7 cellular contexts compared by ENCODE assay signal in genomic region chr6:111848262-111848661, GRCh38.
"Had no signal": no experiment of that assay in that cellular context is flagged by ENCODE, and none has a peak within 500 bp of the region (broad histone marks: within the 10 kb centered on the region; RNA-seq: fewer than 3 reads in every experiment).

No MANE protein-coding gene starts in this region.

- H3K27me3 ChIP-seq: gastroesophageal sphincter, pancreas had no signal

- H3K27me3 Mint-ChIP-seq: stimulated activated memory B cell treated with anti-CD40 and anti-IgM and Interleukin-4, amounts not matched to agents 10 μg/mL and 1 μg/mL and 100 μg/mL, for 72 hours had no signal

- H3K36me3 ChIP-seq: gastroesophageal sphincter, pancreas had no signal

- H3K27ac ChIP-seq: gastroesophageal sphincter, pancreas had no signal

- H3K9me3 ChIP-seq: gastroesophageal sphincter, pancreas had no signal

- H3K9me3 Mint-ChIP-seq: activated naive CD4-positive, alpha-beta T cell treated with anti-CD3 and anti-CD28 coated beads, Interleukin-2, amount 50 U/mL, for 72 hours; stimulated activated memory B cell treated with anti-CD40 and anti-IgM and Interleukin-4, amounts not matched to agents 10 μg/mL and 1 μg/mL and 100 μg/mL, for 72 hours had no signal

- H3K4me3 ChIP-seq: gastroesophageal sphincter, pancreas had no signal

- ATAC-seq: activated naive CD4-positive, alpha-beta T cell treated with anti-CD3 and anti-CD28 coated beads, Interleukin-2, amount 50 U/mL, for 72 hours; gastroesophageal sphincter; pancreas; stimulated activated memory B cell treated with anti-CD40 and anti-IgM and Interleukin-4, amounts not matched to agents 10 μg/mL and 1 μg/mL and 100 μg/mL, for 72 hours had no signal

- H3K4me3 Mint-ChIP-seq: stimulated activated memory B cell treated with anti-CD40 and anti-IgM and Interleukin-4, amounts not matched to agents 10 μg/mL and 1 μg/mL and 100 μg/mL, for 72 hours had no signal

- H3K27ac Mint-ChIP-seq: stimulated activated memory B cell treated with anti-CD40 and anti-IgM and Interleukin-4, amounts not matched to agents 10 μg/mL and 1 μg/mL and 100 μg/mL, for 72 hours had no signal

- H3K4me1 ChIP-seq: pancreas had no signal

- DNase-seq: activated CD4-positive, alpha-beta T cell treated with anti-CD3 and anti-CD28 coated beads, Interleukin-2, amount 50 U/mL, for 48 hours; activated effector memory CD4-positive, alpha-beta T cell treated with Interleukin-2 at 50 U/mL for 16 hours; mammary epithelial cell; pancreas had no signal
